ENCODE assay signal across 13 cellular contexts in the genomic region with DNA sequence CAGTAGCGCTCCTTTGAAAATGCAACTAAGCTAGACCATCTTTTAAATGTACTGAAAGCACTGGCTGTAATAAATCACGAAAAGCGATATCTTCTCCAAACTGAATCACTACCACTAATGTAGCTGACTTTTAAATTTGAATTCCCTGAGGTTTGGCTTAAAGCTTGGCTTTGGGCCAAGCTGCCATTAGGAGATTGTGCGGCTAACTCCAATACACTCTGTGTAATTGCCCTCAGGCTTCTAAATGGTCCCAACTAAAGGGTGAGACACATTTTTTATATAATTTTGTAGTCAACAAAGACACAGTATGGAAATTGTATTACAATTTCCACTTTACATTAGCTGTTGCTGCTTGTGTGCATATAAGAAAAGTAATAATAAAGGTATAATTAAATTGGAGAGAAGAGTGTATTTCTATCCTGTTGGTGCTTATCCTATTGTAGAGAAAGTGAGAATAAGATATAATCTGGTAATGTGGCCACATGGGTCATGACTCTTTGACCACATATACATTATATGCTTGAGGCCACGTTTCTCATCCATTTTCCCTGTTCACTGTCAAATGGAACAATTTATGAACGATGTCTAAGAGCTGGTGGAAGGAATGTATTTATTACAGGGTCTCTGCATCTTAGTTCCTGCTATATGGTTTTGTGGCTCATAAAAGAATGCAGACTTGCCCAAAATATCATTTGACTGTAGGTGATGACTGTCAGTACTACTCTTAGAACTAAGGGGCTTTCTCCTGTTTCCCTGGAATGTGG.
DNase-seq lines count a peak whose midpoint lies in the region; ATAC-seq lines count a peak whose summit lies in the region.
"Had no signal": no experiment of that assay in that cellular context is flagged by ENCODE, and none has a peak within 500 bp of the region (broad histone marks: within the 10 kb centered on the region; RNA-seq: fewer than 3 reads in every experiment).

No MANE protein-coding gene starts in this region.

- no peaks in the 10 kb centered on the region for H3K79me2 ChIP-seq in ACC112 (ENCODE audit: control insufficient read depth, insufficient read depth, low read length, unreplicated experiment)

- peak overlapping the region; percentile 27; the same call in 1 of the 2 replicates for H3K27ac ChIP-seq in ACC112 (ENCODE audit: low read depth, low read length)
- H3K27ac ChIP-seq: neutrophil had no signal

- ATAC-seq in GM18517 (IDR thresholded peaks at IDR 0.05; ENCODE audit: unreplicated experiment), result no peak
- ATAC-seq: activated T-helper 17 cell treated with anti-CD3 and anti-CD28 coated beads, Interleukin-2, amount 50 U/mL, for 72 hours; stimulated activated naive B cell treated with anti-CD40 and anti-IgM and Interleukin-4, amounts not matched to agents 10 μg/mL and 1 μg/mL and 100 μg/mL, for 72 hours had no signal

- H3K4me3 ChIP-seq in ACC112 (ENCODE audit: low read depth, low read length), result peak overlapping the region; percentile 53
- H3K4me3 ChIP-seq: MG63 had no signal

- peak overlapping the region; percentile 57 for H2AFZ ChIP-seq in ACC112 (ENCODE audit: low read length, unreplicated experiment)

- no peaks in the 10 kb centered on the region for H3K27me3 ChIP-seq in ACC112 (ENCODE audit: insufficient read depth, low read length)
- H3K27me3 ChIP-seq: MG63, neutrophil had no signal

- H3K36me3 ChIP-seq in ACC112 (ENCODE audit: insufficient read depth, low read length), result no peaks in the 10 kb centered on the region
- H3K36me3 ChIP-seq: MG63, neutrophil had no signal

- DNase-seq in M059J (ENCODE audit: low read depth) (peak; percentile 89), OCI-M1 (lab: John Stamatoyannopoulos, UW) (peak; percentile 56), fibroblast of peridontal ligament (ENCODE audit: extremely low read depth) (peak; percentile 49), midbrain (lab: John Stamatoyannopoulos, UW) (no peak)
- no peak for DNase-seq in stimulated activated naive CD4-positive, alpha-beta T cell treated with Interleukin-2 at 50 U/mL for 16 hours (lab: John Stamatoyannopoulos, UW)
- no peak for DNase-seq in stimulated activated CD4-positive, alpha-beta T cell treated with anti-CD3 and anti-CD28 coated beads, Interleukin-4, amount 100 ng/mL, for 24 hours
- DNase-seq: left cardiac atrium; stimulated activated naive B cell treated with anti-CD40 and anti-IgM and Interleukin-4, amounts not matched to agents 10 μg/mL and 1 μg/mL and 100 μg/mL, for 72 hours had no signal

- H3K4me1 ChIP-seq in ACC112 (ENCODE audit: control insufficient read depth, insufficient read depth, low read length, unreplicated experiment), result peaks cover 30% of the 10 kb centered on the region

Comparison
In these comparisons a context has a peak if more than half of its experiments do, and no peak if none do; other contexts are left out.
1. DNase-seq: peak in M059J (single experiment), OCI-M1 (single experiment) and fibroblast of peridontal ligament (single experiment); none in stimulated activated naive CD4-positive, alpha-beta T cell treated with Interleukin-2 at 50 U/mL for 16 hours (single experiment), stimulated activated CD4-positive, alpha-beta T cell treated with anti-CD3 and anti-CD28 coated beads, Interleukin-4, amount 100 ng/mL, for 24 hours (single experiment) and midbrain (single experiment).